19 cellular contexts compared by ENCODE assay signal in the genomic region with DNA sequence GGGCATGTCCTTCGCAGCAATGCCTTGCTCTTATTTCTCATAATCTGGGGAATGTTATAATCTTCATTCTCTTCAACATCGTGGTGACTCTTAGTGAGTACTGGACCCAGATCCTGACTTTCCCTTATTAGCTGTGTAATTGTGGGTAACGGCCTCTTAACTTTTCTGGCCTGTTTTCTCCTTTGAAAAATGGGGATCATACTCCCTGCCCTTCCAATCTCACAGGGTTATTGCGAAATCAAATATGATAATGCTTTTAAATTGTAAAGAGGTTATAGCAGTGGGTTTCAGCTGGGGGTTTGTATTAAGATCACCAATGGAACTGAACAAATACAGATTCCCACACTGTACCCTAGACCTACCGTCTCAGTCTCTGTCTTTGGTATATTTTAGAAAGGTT.
DNase-seq lines count a peak whose midpoint lies in the region; ATAC-seq, FAIRE-seq and TF ChIP-seq lines count a peak whose summit lies in the region.
"Had no signal": no experiment of that assay in that cellular context is flagged by ENCODE, and none has a peak within 500 bp of the region (broad histone marks: within the 10 kb centered on the region; RNA-seq: fewer than 3 reads in every experiment).

No MANE protein-coding gene starts in this region.

- TF ChIP-seq CTCF in IMR-90 (conservative IDR thresholded peaks at IDR 0.05; ENCODE audit: low read depth, low read length) (no peak), H1 (IDR thresholded peaks at IDR 0.05; ENCODE audit: control extremely low read depth in 1 of 3, insufficient read depth in 1 of 3, low read depth in 1 of 3, low read length in 3 of 3) (no peak)

- H3K79me2 ChIP-seq in H1 (ENCODE audit: control insufficient read depth in 1 of 2, insufficient read depth in 2 of 2, low read length in 2 of 2) (no peaks in the 10 kb centered on the region), trophoblast cell (ENCODE audit: control insufficient read depth, insufficient read depth, low read length, poor library complexity) (no peaks in the 10 kb centered on the region)

- H2BK120ac ChIP-seq in IMR-90 (ENCODE audit: low read depth, low read length) (no peak overlapping the region), H1 (replicated peaks; ENCODE audit: low read depth, low read length) (no peak overlapping the region), trophoblast cell (ENCODE audit: insufficient read depth, low read length, poor library complexity) (no peak overlapping the region)

- DNase-seq in IMR-90 (no peak), H1 (ENCODE audit: low read depth in 1 of 2, low spot score in 2 of 2) (no peak), trophoblast cell (no peak), posterior vena cava (ENCODE audit: low spot score) (no peak), SK-N-DZ (ENCODE audit: low spot score) (no peak)
- DNase-seq: C1 segment of cervical spinal cord; Calu3; CD4-positive, alpha-beta memory T cell; COR-L47; DMS53; DMS79 treated with DMSO at 0.1 percent for 48 hours; GF-D8; GM23248; HFFc6 had no signal

- TF ChIP-seq POLR2A in IMR-90 (IDR thresholded peaks at IDR 0.05; ENCODE audit: low read depth, low read length): no peak
- TF ChIP-seq POLR2A in H1 (IDR thresholded peaks at IDR 0.05; ENCODE audit: control extremely low read depth in 1 of 2, low read depth in 2 of 2, low read length in 2 of 2): no peak

- no peaks in the 10 kb centered on the region for H3K9me3 ChIP-seq in IMR-90 (ENCODE audit: control insufficient read depth, insufficient read depth, low read length)
- H3K9me3 ChIP-seq in H1 (ENCODE audit: insufficient read depth in 2 of 2, low read depth in 1 of 2, low read length in 1 of 2): no peaks in the 10 kb centered on the region
- no peaks in the 10 kb centered on the region for H3K9me3 ChIP-seq in trophoblast cell (ENCODE audit: insufficient read depth, low read depth, low read length)
- H3K9me3 ChIP-seq: HAP-1 had no signal

- H3K27me3 ChIP-seq in IMR-90 (ENCODE audit: control insufficient read depth, insufficient read depth, low read length) (no peaks in the 10 kb centered on the region), H1 (replicated peaks in 1 of 4; ENCODE audit: control insufficient read depth in 3 of 4, extremely low read depth in 1 of 4, insufficient read depth in 3 of 4, low read length in 3 of 4) (no peaks in the 10 kb centered on the region), trophoblast cell (ENCODE audit: insufficient read depth, low read length) (no peaks in the 10 kb centered on the region)

- H4K91ac ChIP-seq in IMR-90 (ENCODE audit: insufficient read depth, low read depth, low read length) (no peak overlapping the region), H1 (replicated peaks; ENCODE audit: insufficient read length, low read length) (no peak overlapping the region), trophoblast cell (ENCODE audit: low read depth, low read length) (no peak overlapping the region)

- H2BK20ac ChIP-seq in IMR-90 (ENCODE audit: low read depth, low read length): no peak overlapping the region
- H2BK20ac ChIP-seq in H1 (ENCODE audit: low read length): no peak overlapping the region

- CTCF ChIA-PET in IMR-90 (lab: Yijun Ruan, JAX): no interaction called here
- CTCF ChIA-PET in H1 (lab: Charles Lee; ENCODE audit: partially characterized antibody): interaction anchor here (1.6 kb wide), 1 partner anchor 10 kb away, joined by 5 read pairs; no protein-coding TSS in a partner anchor

- H2BK12ac ChIP-seq in H1 (ENCODE audit: low read depth, low read length) (no peak overlapping the region), trophoblast cell (ENCODE audit: low read length) (no peak overlapping the region)

- H3K27ac ChIP-seq in IMR-90 (ENCODE audit: insufficient read depth, low read length) (no peak overlapping the region), H1 (ENCODE audit: low read depth, low read length) (no peak overlapping the region), trophoblast cell (ENCODE audit: low read depth, low read length) (no peak overlapping the region)
- H3K27ac ChIP-seq: GM23248 had no signal

- no peak overlapping the region for H4K12ac ChIP-seq in trophoblast cell (ENCODE audit: low read depth, low read length)

- H4K5ac ChIP-seq in IMR-90 (ENCODE audit: low read depth, low read length): no peak overlapping the region
- H4K5ac ChIP-seq in H1 (ENCODE audit: insufficient read length, low read depth, low read length): no peak overlapping the region

- H3K36me3 ChIP-seq in IMR-90 (ENCODE audit: control insufficient read depth, insufficient read depth, low read length): peaks cover 4% of the 10 kb centered on the region
- H3K36me3 ChIP-seq in H1 (ENCODE audit: control insufficient read depth in 2 of 4, insufficient read depth in 4 of 4, low read length in 3 of 4): no peaks in the 10 kb centered on the region; a peak in 1 of 8 replicates
- peaks cover 2 to 9% of the 10 kb centered on the region in 2 experiments for H3K36me3 ChIP-seq in trophoblast cell (ENCODE audit: control insufficient read depth in 1 of 2, insufficient read depth in 2 of 2, low read length in 2 of 2)

- H4K8ac ChIP-seq in IMR-90 (ENCODE audit: low read depth in 2 of 2, low read length in 2 of 2): no peak overlapping the region
- H4K8ac ChIP-seq in H1 (ENCODE audit: extremely low read depth, insufficient read depth, low read length): no peak overlapping the region
- H4K8ac ChIP-seq in trophoblast cell (ENCODE audit: low read depth, low read length): no peak overlapping the region

- H3K9ac ChIP-seq in IMR-90 (ENCODE audit: low read depth, low read length) (no peak overlapping the region), H1 (replicated peaks in 1 of 4; ENCODE audit: extremely low read depth in 1 of 4, low read depth in 3 of 4, low read length in 3 of 4) (no peak overlapping the region), trophoblast cell (ENCODE audit: low read length) (no peak overlapping the region)
- H3K9ac ChIP-seq: GM23248 had no signal

- H3K18ac ChIP-seq in IMR-90 (ENCODE audit: low read depth, low read length) (no peak overlapping the region), H1 (ENCODE audit: extremely low read depth, low read length) (no peak overlapping the region), trophoblast cell (ENCODE audit: low read length) (no peak overlapping the region)

- H3K4me3 ChIP-seq in IMR-90 (ENCODE audit: insufficient read depth, low read depth, low read length): no peak overlapping the region
- H3K4me3 ChIP-seq in H1 (ENCODE audit: extremely low read depth in 1 of 4, insufficient read depth in 2 of 4, low read depth in 3 of 4, low read length in 4 of 4): no peak overlapping the region
- no peak overlapping the region for H3K4me3 ChIP-seq in trophoblast cell (ENCODE audit: low read depth, low read length)
- H3K4me3 ChIP-seq: GM23248, HAP-1 had no signal

- H2AK5ac ChIP-seq in IMR-90 (ENCODE audit: low read depth, low read length) (no peak overlapping the region), H1 (ENCODE audit: low read depth, low read length) (no peak overlapping the region), trophoblast cell (ENCODE audit: low read length) (no peak overlapping the region)

- WGBS in IMR-90 (ENCODE audit: extremely low coverage in 2 of 2, insufficient read length in 1 of 2), 2 experiments: no CpG with 5 or more reads among the region's 5 CpGs
- 88% methylated on average over 5 of the region's 5 CpGs; no CpG with 5 or more reads in 1 of the 2 experiments for WGBS in H1 (ENCODE audit: extremely low coverage in 1 of 2, insufficient coverage in 1 of 2, insufficient read length in 1 of 2, insufficient replicate concordance in 2 of 2, low coverage in 1 of 2, low lambda C conversion rate in 2 of 2, missing lambda C conversion rate in 1 of 2), 2 experiments
- no CpG with 5 or more reads among the region's 5 CpGs for WGBS in trophoblast cell (ENCODE audit: extremely low coverage, insufficient coverage, insufficient read length)

- no peak overlapping the region for H3K14ac ChIP-seq in IMR-90 (replicated peaks; ENCODE audit: low read depth, low read length)
- no peak overlapping the region for H3K14ac ChIP-seq in H1 (ENCODE audit: insufficient read length)
- no peak overlapping the region for H3K14ac ChIP-seq in trophoblast cell (ENCODE audit: low read length)

- no peak overlapping the region for H2AK9ac ChIP-seq in IMR-90 (replicated peaks; ENCODE audit: low read depth, low read length, poor library complexity)

- H3K56ac ChIP-seq in IMR-90 (ENCODE audit: extremely low read depth, insufficient read depth, low read length): no peak overlapping the region
- H3K56ac ChIP-seq in H1 (replicated peaks; ENCODE audit: insufficient read length, low read depth, low read length): no peak overlapping the region

- POLR2A ChIA-PET in IMR-90 (lab: Charles Lee; ENCODE audit: unreplicated experiment): no interaction called here
- POLR2A ChIA-PET in H1 (lab: Charles Lee; ENCODE audit: partially characterized antibody): no interaction called here

- H3K4me2 ChIP-seq in IMR-90 (ENCODE audit: low read depth, low read length): no peak overlapping the region
- no peak overlapping the region for H3K4me2 ChIP-seq in H1 (ENCODE audit: insufficient read depth in 1 of 2, low read depth in 2 of 2, low read length in 2 of 2)
- no peak overlapping the region for H3K4me2 ChIP-seq in trophoblast cell (ENCODE audit: low read length)

- no peaks in the 10 kb centered on the region for H3K79me1 ChIP-seq in IMR-90 (ENCODE audit: low read depth in 1 of 2, low read length in 2 of 2)
- H3K79me1 ChIP-seq in H1 (ENCODE audit: low read depth, low read length): no peaks in the 10 kb centered on the region
- no peaks in the 10 kb centered on the region for H3K79me1 ChIP-seq in trophoblast cell (ENCODE audit: low read length)

- intact Hi-C loops in IMR-90 (cut with micrococcal nuclease): no loop called here
- intact Hi-C loops in posterior vena cava (cut with DNase I): no loop called here

- TF ChIP-seq RAD21 in IMR-90 (IDR thresholded peaks at IDR 0.05; ENCODE audit: low read length): no peak
- no peak for TF ChIP-seq RAD21 in Ishikawa (IDR thresholded peaks at IDR 0.05; ENCODE audit: low read depth)
- TF ChIP-seq RAD21 in H1 (IDR thresholded peaks at IDR 0.05 in 1 of 2, conservative IDR thresholded peaks at IDR 0.05 in 1 of 2; ENCODE audit: low read depth in 2 of 2, low read length in 2 of 2): no peak

- H4K20me1 ChIP-seq in IMR-90 (ENCODE audit: insufficient read depth, low read length) (no peaks in the 10 kb centered on the region), H1 (replicated peaks in 1 of 2; ENCODE audit: control insufficient read depth in 1 of 2, insufficient read depth in 2 of 2, low read length in 2 of 2) (no peaks in the 10 kb centered on the region)

- ATAC-seq in IMR-90 (ENCODE audit: low read depth): no peak

- no peaks in the 10 kb centered on the region for H3K23me2 ChIP-seq in H1 (ENCODE audit: low read depth, low read length)

- H3K4me1 ChIP-seq in IMR-90 (ENCODE audit: control insufficient read depth, insufficient read depth, low read length): no peaks in the 10 kb centered on the region
- no peaks in the 10 kb centered on the region for H3K4me1 ChIP-seq in H1 (replicated peaks in 1 of 4; ENCODE audit: control insufficient read depth in 3 of 4, insufficient read depth in 4 of 4, low read length in 3 of 4)
- no peaks in the 10 kb centered on the region for H3K4me1 ChIP-seq in trophoblast cell (ENCODE audit: control insufficient read depth in 1 of 2, insufficient read depth in 2 of 2, low read length in 2 of 2)
- H3K4me1 ChIP-seq: HAP-1 had no signal

- no TSS peak for BruUV-seq in IMR-90 (replicated peaks; lab: Mats Ljungman, UMichigan)

- no peak for TF ChIP-seq EP300 in Ishikawa (IDR thresholded peaks at IDR 0.05; ENCODE audit: borderline replicate concordance)
- no peak for TF ChIP-seq EP300 in H1 (IDR thresholded peaks at IDR 0.05; ENCODE audit: borderline replicate concordance in 1 of 2, low read depth in 2 of 2, low read length in 2 of 2)

- in situ Hi-C loops in IMR-90 (cut with MboI; ENCODE audit: low sequenced_read_pairs): no loop called here

- H2AFZ ChIP-seq in IMR-90 (replicated peaks; ENCODE audit: low read length, poor library complexity) (no peak overlapping the region), H1 (ENCODE audit: low read length) (no peak overlapping the region), trophoblast cell (ENCODE audit: insufficient read depth, low read length, poor library complexity) (no peak overlapping the region)
- H2AFZ ChIP-seq: GM23248 had no signal

- no peak for FAIRE-seq in H1 (lab: Jason Lieb, UNC)
- FAIRE-seq: GM12891, GM18507, H54 had no signal

- H3K23ac ChIP-seq in IMR-90 (ENCODE audit: low read depth, low read length) (no peak overlapping the region), H1 (ENCODE audit: insufficient read length) (no peak overlapping the region), trophoblast cell (ENCODE audit: low read length) (no peak overlapping the region)

- H2BK15ac ChIP-seq in IMR-90 (ENCODE audit: low read depth, low read length): no peak overlapping the region
- H2BK15ac ChIP-seq in H1 (ENCODE audit: low read length): no peak overlapping the region

- H3K4ac ChIP-seq in IMR-90 (ENCODE audit: low read depth, low read length): no peak overlapping the region
- no peak overlapping the region for H3K4ac ChIP-seq in H1 (replicated peaks; ENCODE audit: insufficient read length, low read depth, low read length)
- H3K4ac ChIP-seq in trophoblast cell (ENCODE audit: low read depth, low read length): no peak overlapping the region

- dilution Hi-C loops in IMR-90 (cut with HindIII; ENCODE audit: low sequenced_read_pairs, unreplicated experiment): no loop called here

- H2BK5ac ChIP-seq in IMR-90 (ENCODE audit: low read depth, low read length, poor library complexity, severe bottlenecking): no peak overlapping the region
- H2BK5ac ChIP-seq in H1 (ENCODE audit: low read depth, low read length): no peak overlapping the region
- no peak overlapping the region for H2BK5ac ChIP-seq in trophoblast cell (ENCODE audit: low read depth, low read length, poor library complexity)

- no peaks in the 10 kb centered on the region; the same call in 1 of the 2 replicates for H3K9me1 ChIP-seq in IMR-90 (ENCODE audit: insufficient read depth, low read length)
